8 cellular contexts compared by ENCODE assay signal in genomic region chr3:100899440-100900091, GRCh38.
DNase-seq lines count a peak whose midpoint lies in the region; ATAC-seq and TF ChIP-seq lines count a peak whose summit lies in the region.

No MANE protein-coding gene starts in this region.

- in situ Hi-C loops in HAP-1 (cut with MboI; ENCODE audit: low sequenced_read_pairs) = no loop called here

- DNase-seq in fibroblast of mammary gland (ENCODE audit: low read depth) (peak; percentile 31), HAP-1 (ENCODE audit: low spot score in 2 of 2) (no peak), NCI-H1694 treated with DMSO at 0.1 percent for 48 hours (lab: John Stamatoyannopoulos, UW) (no peak), coronary artery (ENCODE audit: low spot score) (no peak)
- DNase-seq in activated naive CD4-positive, alpha-beta T cell treated with Interleukin-2 at 50 U/mL for 16 hours = no peak

- ATAC-seq in GM18517 (IDR thresholded peaks at IDR 0.05; ENCODE audit: unreplicated experiment) = peak; percentile 88
- peak; percentile 78 for ATAC-seq in GM21737 (IDR thresholded peaks at IDR 0.05; ENCODE audit: unreplicated experiment)
- ATAC-seq in HG03565 (IDR thresholded peaks at IDR 0.05; ENCODE audit: unreplicated experiment) = peak; percentile 87

- no peaks in the 10 kb centered on the region for H3K27me3 ChIP-seq in HAP-1 (ENCODE audit: low read depth)

- H3K4me3 ChIP-seq in fibroblast of mammary gland (ENCODE audit: control insufficient read depth, low read depth, low read length) (no peak overlapping the region), HAP-1 (no peak overlapping the region), coronary artery (no peak overlapping the region)

- no peaks in the 10 kb centered on the region for H3K9me3 ChIP-seq in HAP-1

- H3K4me1 ChIP-seq in HAP-1 = no peaks in the 10 kb centered on the region

- no peaks in the 10 kb centered on the region for H3K36me3 ChIP-seq in HAP-1 (replicated peaks)

- H3K27ac ChIP-seq in coronary artery = peak overlapping the region in 1 of 2 donors; percentile 40

- TF ChIP-seq CTCF in fibroblast of mammary gland (conservative IDR thresholded peaks at IDR 0.05; ENCODE audit: control insufficient read depth, insufficient read depth, low read depth, low read length) = no peak
- no peak for TF ChIP-seq CTCF in coronary artery (IDR thresholded peaks at IDR 0.05)
